Comparison of ENCODE assay signal across 22 cellular contexts in the genomic region with DNA sequence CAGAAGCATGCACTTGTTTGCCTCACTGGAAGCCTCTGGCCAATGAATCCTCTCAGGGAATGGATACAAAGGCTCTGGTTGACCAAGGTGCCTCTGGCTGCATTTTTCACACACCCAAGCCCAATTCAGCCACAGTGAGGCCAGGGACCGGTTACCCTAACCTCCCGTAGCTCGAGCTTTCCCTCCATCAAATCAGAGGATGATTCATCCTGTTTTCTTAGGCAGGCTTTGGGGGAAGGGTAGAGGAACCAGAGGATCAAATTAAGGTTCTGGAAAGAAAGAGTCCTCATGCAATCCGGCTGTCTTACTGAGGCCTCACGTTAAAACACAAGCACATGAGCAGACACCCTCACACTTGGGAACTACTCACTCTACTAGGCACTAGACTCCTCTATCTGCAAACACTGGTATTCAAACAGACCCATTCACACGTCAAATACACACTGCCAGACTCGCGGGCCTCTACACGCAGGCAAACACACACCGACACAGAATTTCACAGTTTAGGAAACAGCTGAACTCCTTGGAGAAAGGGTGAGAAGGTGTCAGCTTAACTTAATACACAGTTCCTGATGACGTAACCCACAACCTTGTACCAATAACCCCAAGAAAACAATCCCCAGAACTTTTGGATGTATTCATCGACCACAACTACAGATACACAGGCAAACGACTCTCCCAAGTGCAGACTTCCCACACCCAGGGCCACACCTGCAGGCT. TPM values are rescaled to one million over a fixed set of nuclear protein-coding genes. Genes with fewer than 3 reads are reported as not detected.
A peak's percentile ranks its signal among the peaks of the same experiment; 100 is the strongest.
DNase-seq lines count a peak whose midpoint lies in the region; ATAC-seq, FAIRE-seq and TF ChIP-seq lines count a peak whose summit lies in the region.
"Had no signal": no experiment of that assay in that cellular context is flagged by ENCODE, and none has a peak within 500 bp of the region (broad histone marks: within the 10 kb centered on the region; RNA-seq: fewer than 3 reads in every experiment).

No MANE protein-coding gene starts in this region.

- peaks cover 2% of the 10 kb centered on the region; the same call in 1 of the 2 replicates for H3K27me3 ChIP-seq in OCI-LY3 (ENCODE audit: low read depth, low read length)
- H3K27me3 ChIP-seq in endodermal cell (ENCODE audit: control insufficient read depth, insufficient read depth, low read length, poor library complexity, severe bottlenecking) = peaks cover 64% of the 10 kb centered on the region

- H3K4me3 Mint-ChIP-seq in endodermal cell = peak overlapping the region; percentile 25
- H3K4me3 Mint-ChIP-seq in nephron = peak overlapping the region in 2 of 3 experiments; percentile 23 to 36
- H3K4me3 Mint-ChIP-seq: activated T-helper 1 cell treated with anti-CD3 and anti-CD28 coated beads, Interleukin-12 subunit alpha, Interleukin-12 subunit beta, Interleukin-2, Interleukin-4 antibody, amounts not matched to agents 30 ng/mL and 10 ng/mL and 1 ng/mL, durations not matched to agents 14 hours and 24 hours and 36 hours had no signal

- H3K36me3 Mint-ChIP-seq in endodermal cell (ENCODE audit: low read depth) = no peaks in the 10 kb centered on the region
- H3K36me3 Mint-ChIP-seq in nephron (ENCODE audit: low read depth) = no peaks in the 10 kb centered on the region
- H3K36me3 Mint-ChIP-seq: IgD-negative memory B cell had no signal

- peak; percentile 17 for FAIRE-seq in GM12892 (lab: Jason Lieb, UNC)
- FAIRE-seq: frontal cortex, keratinocyte had no signal

- TF ChIP-seq CTCF in OCI-LY3 (IDR thresholded peaks at IDR 0.05; ENCODE audit: low read depth, low read length) (no peak), endodermal cell (conservative IDR thresholded peaks at IDR 0.05) (no peak), nephron (IDR thresholded peaks at IDR 0.05; ENCODE audit: unreplicated experiment in 3 of 3) (no peak)

- H3K4me2 ChIP-seq in OCI-LY3 (ENCODE audit: low read length) = peak overlapping the region; percentile 72

- H3K4me3 ChIP-seq in OCI-LY3 (ENCODE audit: low read length) = no peak overlapping the region; the same call in 1 of the 2 replicates
- H3K4me3 ChIP-seq in endodermal cell (ENCODE audit: low read length) = no peak overlapping the region
- H3K4me3 ChIP-seq: prostate gland, tibial nerve had no signal

- H3K4me1 ChIP-seq in OCI-LY3 (ENCODE audit: low read length) (peaks cover 49% of the 10 kb centered on the region), endodermal cell (ENCODE audit: control insufficient read depth, insufficient read depth, low read length) (no peaks in the 10 kb centered on the region)
- H3K4me1 ChIP-seq: prostate gland had no signal

- no peak for ATAC-seq in GM18873 (IDR thresholded peaks at IDR 0.05; ENCODE audit: low FRiP score, unreplicated experiment)

- no peaks in the 10 kb centered on the region for H3K9me3 Mint-ChIP-seq in endodermal cell
- H3K9me3 Mint-ChIP-seq in nephron = no peaks in the 10 kb centered on the region
- H3K9me3 Mint-ChIP-seq: activated T-helper 1 cell treated with anti-CD3 and anti-CD28 coated beads, Interleukin-12 subunit alpha, Interleukin-12 subunit beta, Interleukin-2, Interleukin-4 antibody, amounts not matched to agents 30 ng/mL and 10 ng/mL and 1 ng/mL, durations not matched to agents 14 hours and 24 hours and 36 hours had no signal

- WGBS in endodermal cell (ENCODE audit: insufficient coverage in 1 of 2, insufficient read length in 1 of 2), 2 experiments = 55 to 90% methylated on average over 2 to 13 of the region's 13 CpGs

- H4K20me1 ChIP-seq in OCI-LY3 (ENCODE audit: insufficient read depth, low read length) = no peaks in the 10 kb centered on the region

- peaks cover 68% of the 10 kb centered on the region for H3K27me3 Mint-ChIP-seq in endodermal cell (ENCODE audit: insufficient read depth)
- H3K27me3 Mint-ChIP-seq in nephron (ENCODE audit: low read depth) = peaks cover 78% of the 10 kb centered on the region

- H3K9me3 ChIP-seq in OCI-LY3 (ENCODE audit: insufficient read depth, low read length) = no peaks in the 10 kb centered on the region
- no peaks in the 10 kb centered on the region for H3K9me3 ChIP-seq in endodermal cell (ENCODE audit: control insufficient read depth, low read length)
- H3K9me3 ChIP-seq: prostate gland, tibial nerve had no signal

- H3K79me2 ChIP-seq in OCI-LY3 (ENCODE audit: low read length) = no peaks in the 10 kb centered on the region

- H3K36me3 ChIP-seq in OCI-LY3 (replicated peaks; ENCODE audit: low read depth, low read length) = no peaks in the 10 kb centered on the region
- H3K36me3 ChIP-seq in endodermal cell (ENCODE audit: control insufficient read depth, insufficient read depth, low read length) = no peaks in the 10 kb centered on the region
- H3K36me3 ChIP-seq: prostate gland, tibial nerve had no signal

- no peak for TF ChIP-seq POLR2A in GM12892 (IDR thresholded peaks at IDR 0.05; ENCODE audit: low read depth, low read length)

- H3K27ac ChIP-seq in OCI-LY3 (ENCODE audit: low read length) = peak overlapping the region; percentile 4; the same call in 1 of the 2 replicates
- H3K27ac ChIP-seq in endodermal cell (ENCODE audit: low read depth, low read length) = no peak overlapping the region
- H3K27ac ChIP-seq: prostate gland, tibial nerve had no signal

- DNase-seq in GM12892 (ENCODE audit: insufficient read length) = no peak
- no peak for DNase-seq in endodermal cell
- no peak for DNase-seq in 8988T
- DNase-seq in SKM-1 (lab: John Stamatoyannopoulos, UW; ENCODE audit: unreplicated experiment) = no peak
- DNase-seq in dedifferentiated amniotic fluid mesenchymal stem cell (ENCODE audit: extremely low spot score) = no peak
- DNase-seq: activated CD4-positive, alpha-beta T cell treated with anti-CD3 and anti-CD28 coated beads, Interleukin-2, amount 50 U/mL, for 48 hours; amygdala; dermis blood vessel endothelial cell; DMS79; NCI-H146; NCI-H510A treated with DMSO at 0.1 percent for 48 hours; RPMI8226; T1000 had no signal

- no peak overlapping the region for H3K9ac ChIP-seq in OCI-LY3 (ENCODE audit: low read length)
- no peak overlapping the region for H3K9ac ChIP-seq in endodermal cell (ENCODE audit: extremely low read depth, low read length, poor library complexity, severe bottlenecking)

- peak overlapping the region; percentile 51; the same call in 1 of the 2 replicates for H2AFZ ChIP-seq in OCI-LY3 (ENCODE audit: low read depth, low read length)

- H3K4me1 Mint-ChIP-seq in endodermal cell = peaks cover 11% of the 10 kb centered on the region
- H3K4me1 Mint-ChIP-seq in nephron = peaks cover 20% of the 10 kb centered on the region

- H3K27ac Mint-ChIP-seq in endodermal cell (no peak overlapping the region), nephron (no peak overlapping the region)
- H3K27ac Mint-ChIP-seq: activated T-helper 1 cell treated with anti-CD3 and anti-CD28 coated beads, Interleukin-12 subunit alpha, Interleukin-12 subunit beta, Interleukin-2, Interleukin-4 antibody, amounts not matched to agents 30 ng/mL and 10 ng/mL and 1 ng/mL, durations not matched to agents 14 hours and 24 hours and 36 hours had no signal

RNA-seq across cellular contexts. Expression of a gene that starts 12.4 kb away (rescaled TPM):
- 0.36 TPM for polyA plus RNA-seq in GM12892 (2012; ENCODE audit: missing spikeins)
- total RNA-seq in endodermal cell = 1 to 10 TPM in 1 of 2 donors, under 1 TPM in 1; 1.00 to 1.5 TPM
- polyA plus RNA-seq in endodermal cell (2013, experiment 1 of 2) = 26.7 TPM
- 29.3 TPM for polyA plus RNA-seq in endodermal cell (2013, experiment 2 of 2)
- total RNA-seq: dermis blood vessel endothelial cell had no signal
- polyA plus RNA-seq: IgD-negative memory B cell, keratinocyte had no signal

RNA-seq across cellular contexts. Expression of a gene that starts 33.4 kb away (rescaled TPM):
- 2.4 TPM for polyA plus RNA-seq in GM12892 (2012; ENCODE audit: missing spikeins)
- 1 to 10 TPM in 1 of 2 donors, under 1 TPM in 1; 0.86 to 1.9 TPM for total RNA-seq in endodermal cell
- 5.0 TPM for polyA plus RNA-seq in endodermal cell (2013, experiment 1 of 2)
- 3.8 TPM for polyA plus RNA-seq in endodermal cell (2013, experiment 2 of 2)

RNA-seq across cellular contexts. Expression of a gene that starts 49.2 kb away (rescaled TPM):
- 0.70 TPM for polyA plus RNA-seq in GM12892 (2012; ENCODE audit: missing spikeins)
- 1 to 10 TPM; 1.1 to 1.2 TPM for total RNA-seq in endodermal cell
- polyA plus RNA-seq in endodermal cell (2013, experiment 1 of 2) = 2.0 TPM
- 1.3 TPM for polyA plus RNA-seq in endodermal cell (2013, experiment 2 of 2)
